7 cellular contexts compared by ENCODE assay signal in genomic region chr19:12564016-12564664, GRCh38. TPM values are rescaled to one million over a fixed set of nuclear protein-coding genes. Genes with fewer than 3 reads are reported as not detected.
DNase-seq lines count a peak whose midpoint lies in the region; ATAC-seq and TF ChIP-seq lines count a peak whose summit lies in the region.

No MANE protein-coding gene starts in this region.

- no peaks in the 10 kb centered on the region for H3K9me3 ChIP-seq in right cardiac atrium (ENCODE audit: control insufficient read depth, low read length)

- no peaks in the 10 kb centered on the region for H3K27me3 ChIP-seq in right cardiac atrium (ENCODE audit: control insufficient read depth, insufficient read depth)

- H3K27ac ChIP-seq in right cardiac atrium (ENCODE audit: low read length) = no peak overlapping the region

- H3K4me3 ChIP-seq in right cardiac atrium (ENCODE audit: low read length) = no peak overlapping the region
- H3K4me3 ChIP-seq in retinal pigment epithelial cell (ENCODE audit: low read length) = no peak overlapping the region

- no peaks in the 10 kb centered on the region for H3K4me1 ChIP-seq in right cardiac atrium (ENCODE audit: control insufficient read depth, insufficient read depth, low read length)

- ATAC-seq in GM19035 (IDR thresholded peaks at IDR 0.05; ENCODE audit: unreplicated experiment) = peak; percentile 53
- ATAC-seq in right cardiac atrium = peak; percentile 82 to 94
- no peak for ATAC-seq in HG03280 (IDR thresholded peaks at IDR 0.05; ENCODE audit: unreplicated experiment)

- intact Hi-C loops in right cardiac atrium (cut with DNase I) = loop anchor here in 1 of 4 donors (10.0 kb wide), 1 partner anchor 101 kb away; the partner anchor contains the start of genes MAN2B1 and WDR83

- DNase-seq in NCI-H2081 treated with DMSO at 0.1 percent for 48 hours (lab: John Stamatoyannopoulos, UW) (peak; percentile 12), T1000 (lab: John Stamatoyannopoulos, UW) (peak; percentile 90), anterior cingulate cortex (lab: John Stamatoyannopoulos, UW) (peak in 57 of 58 donors; percentile 19 to 94 (median 79)), right cardiac atrium (peak; percentile 86 to 96 (median 96)), retinal pigment epithelial cell (ENCODE audit: low read depth) (peak; percentile 48)

- TF ChIP-seq CTCF in retinal pigment epithelial cell (conservative IDR thresholded peaks at IDR 0.05; ENCODE audit: low read depth, low read length) = peak; percentile 99

- WGBS in right cardiac atrium = 19% methylated on average over 19 of the region's 19 CpGs

RNA-seq across cellular contexts. Expression of gene ZNF564, which starts 12.9 kb away (rescaled TPM):
- total RNA-seq in right cardiac atrium = 10 to 100 TPM; 10.1 to 13.6 (median 12.1) TPM
- polyA plus RNA-seq in right cardiac atrium = 4.6 TPM

RNA-seq across cellular contexts. Expression of gene ZNF490, which starts 46.5 kb away (rescaled TPM):
- total RNA-seq in right cardiac atrium = 1 to 10 TPM; 4.9 to 7.1 (median 6.0) TPM
- polyA plus RNA-seq in right cardiac atrium = 0.86 TPM

RNA-seq across cellular contexts. Expression of gene ZNF791, which starts 46.6 kb away (rescaled TPM):
- total RNA-seq in right cardiac atrium = 10 to 100 TPM; 19.8 to 26.7 (median 20.9) TPM
- polyA plus RNA-seq in right cardiac atrium = 6.8 TPM

Comparison
In these comparisons a context has a peak if more than half of its experiments do, and no peak if none do; other contexts are left out.
1. DNase-seq: peak in every context shown above with its lines; median percentile 96 in right cardiac atrium; 90 in T1000; 79 in anterior cingulate cortex; 48 in retinal pigment epithelial cell; 12 in NCI-H2081 treated with DMSO at 0.1 percent for 48 hours.